In genomic region chr4:151031831-151032605, GRCh38 we compare ENCODE assay signal across 8 cellular contexts.
DNase-seq lines count a peak whose midpoint lies in the region; ATAC-seq lines count a peak whose summit lies in the region.

No MANE protein-coding gene starts in this region.

- H3K9me3 Mint-ChIP-seq in stimulated activated naive CD8-positive, alpha-beta T cell treated with anti-CD3 and anti-CD28 coated beads, Interleukin-15, Interleukin-2, amounts not matched to agents 100 ng/mL and 50 ng/mL, for 24 hours: peaks cover 3% of the 10 kb centered on the region

- H3K4me3 Mint-ChIP-seq in stimulated activated naive CD8-positive, alpha-beta T cell treated with anti-CD3 and anti-CD28 coated beads, Interleukin-15, Interleukin-2, amounts not matched to agents 100 ng/mL and 50 ng/mL, for 24 hours: peak overlapping the region; percentile 82

- DNase-seq in ACHN: peak; percentile 2
- DNase-seq in amniotic epithelial cell (ENCODE audit: low read depth): peak; percentile 68
- no peak for DNase-seq in NCI-H2196 treated with DMSO at 0.1 percent for 48 hours (lab: John Stamatoyannopoulos, UW; ENCODE audit: unreplicated experiment)
- no peak for DNase-seq in NCI-H1105 (lab: John Stamatoyannopoulos, UW)
- DNase-seq in CD1c-positive myeloid dendritic cell (ENCODE audit: extremely low spot score): no peak

- peak overlapping the region; percentile 97 for H3K27ac Mint-ChIP-seq in stimulated activated naive CD8-positive, alpha-beta T cell treated with anti-CD3 and anti-CD28 coated beads, Interleukin-15, Interleukin-2, amounts not matched to agents 100 ng/mL and 50 ng/mL, for 24 hours

- ATAC-seq in GM19043 (IDR thresholded peaks at IDR 0.05; ENCODE audit: low read depth, unreplicated experiment) (peak; percentile 49), HG03469 (IDR thresholded peaks at IDR 0.05; ENCODE audit: unreplicated experiment) (peak; percentile 53)

- peaks cover 50% of the 10 kb centered on the region for H3K4me1 Mint-ChIP-seq in stimulated activated naive CD8-positive, alpha-beta T cell treated with anti-CD3 and anti-CD28 coated beads, Interleukin-15, Interleukin-2, amounts not matched to agents 100 ng/mL and 50 ng/mL, for 24 hours (ENCODE audit: low read depth)

- in situ Hi-C loops in ACHN (cut with HindIII; ENCODE audit: low pct_ligation_motif_present, low pct_unique_long_range_greater_than_20kb, low sequenced_read_pairs): no loop called here

- H3K27me3 Mint-ChIP-seq in stimulated activated naive CD8-positive, alpha-beta T cell treated with anti-CD3 and anti-CD28 coated beads, Interleukin-15, Interleukin-2, amounts not matched to agents 100 ng/mL and 50 ng/mL, for 24 hours: peaks cover 8% of the 10 kb centered on the region

- peaks cover 5% of the 10 kb centered on the region for H3K36me3 Mint-ChIP-seq in stimulated activated naive CD8-positive, alpha-beta T cell treated with anti-CD3 and anti-CD28 coated beads, Interleukin-15, Interleukin-2, amounts not matched to agents 100 ng/mL and 50 ng/mL, for 24 hours (ENCODE audit: low read depth)

Comparison
In these comparisons a context has a peak if more than half of its experiments do, and no peak if none do; other contexts are left out.
1. DNase-seq: peak in ACHN (single experiment) and amniotic epithelial cell (single experiment); none in NCI-H2196 treated with DMSO at 0.1 percent for 48 hours (single experiment), NCI-H1105 (single experiment) and CD1c-positive myeloid dendritic cell (single experiment).